ENCODE assay signal across 29 cellular contexts in genomic region chr10:112302335-112302734, GRCh38. TPM values are rescaled to one million over a fixed set of nuclear protein-coding genes. Genes with fewer than 3 reads are reported as not detected.
"Had no signal": no experiment of that assay in that cellular context is flagged by ENCODE, and none has a peak within 500 bp of the region (broad histone marks: within the 10 kb centered on the region; RNA-seq: fewer than 3 reads in every experiment).

No MANE protein-coding gene starts in this region.

- H3K9me3 ChIP-seq: heart left ventricle, lower lobe of right lung, ovary, prostate gland, sigmoid colon, spleen, tibial nerve, uterus had no signal

- H3K36me3 ChIP-seq: heart left ventricle, lower lobe of right lung, ovary, prostate gland, sigmoid colon, spleen, tibial nerve, uterus had no signal

- FAIRE-seq: small intestine had no signal

- H3K27me3 ChIP-seq: ovary, sigmoid colon, tibial nerve, uterus had no signal

- H3K4me1 ChIP-seq: lower lobe of right lung, prostate gland, sigmoid colon, spleen, tibial nerve, uterus had no signal

- DNase-seq: heart left ventricle; islet precursor cell; left ventricle myocardium superior; lower lobe of right lung; mammary epithelial cell; mesenchymal stem cell; naive B cell; natural killer cell; nephron progenitor cell; ovary; posterior cingulate gyrus; retina; right cardiac atrium; sigmoid colon; small intestine; spleen; stimulated activated CD4-positive, alpha-beta T cell treated with anti-CD3 and anti-CD28 coated beads, Interleukin-4, amount 100 ng/mL, for 24 hours; stimulated activated naive CD4-positive, alpha-beta T cell; uterus had no signal

- H3K27ac ChIP-seq: heart left ventricle, lower lobe of right lung, ovary, prostate gland, sigmoid colon, spleen, tibial nerve, uterus had no signal

- H3K4me3 ChIP-seq: heart left ventricle, lower lobe of right lung, ovary, prostate gland, sigmoid colon, spleen, tibial nerve, uterus had no signal

- ATAC-seq: heart left ventricle; left ventricle myocardium superior; lower lobe of right lung; natural killer cell; right cardiac atrium; stimulated activated effector memory CD8-positive, alpha-beta T cell treated with anti-CD3 and anti-CD28 coated beads, Interleukin-12 subunit alpha, Interleukin-12 subunit beta, amount 100 ng/mL, for 72 hours had no signal

RNA-seq across cellular contexts. Expression of gene TECTB, which starts 19.1 kb away (rescaled TPM):
- total RNA-seq: heart left ventricle, kidney epithelial cell, left ventricle myocardium superior, lower lobe of right lung, mammary epithelial cell, mesothelial cell of epicardium, mononuclear cell, natural killer cell, omental fat pad, ovary, prostate gland, right cardiac atrium, sigmoid colon, spleen, subcutaneous adipose tissue, temporal lobe, tibial nerve, ureter, uterus had no signal
- polyA plus RNA-seq: heart left ventricle, mammary epithelial cell, right cardiac atrium, sigmoid colon, spleen had no signal
